ENCODE assay signal across 1 cellular context in the genomic region with DNA sequence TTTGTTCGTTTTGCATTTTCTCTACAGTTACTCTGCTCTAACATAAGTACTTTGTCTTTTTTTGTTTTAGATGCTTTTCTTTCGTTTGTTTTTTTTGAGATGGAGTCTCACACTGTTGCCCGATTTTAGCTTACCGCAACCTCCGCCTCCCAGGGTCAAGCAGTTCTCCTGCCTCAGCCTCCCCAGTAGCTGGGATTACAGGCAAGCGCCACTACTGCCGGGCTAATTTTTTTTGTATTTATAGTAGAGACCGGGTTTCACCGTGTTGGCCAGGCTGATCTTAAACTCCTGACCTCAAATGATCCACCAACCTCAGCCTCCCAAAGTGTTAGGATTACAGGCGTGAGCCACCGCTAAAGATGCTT.
A peak's percentile ranks its signal among the peaks of the same experiment; 100 is the strongest.
TF ChIP-seq lines count a peak whose summit lies in the region.

No MANE protein-coding gene starts in this region.

TF ChIP-seq in GM12878, 131 proteins besides CTCF, POLR2A, EP300 and RAD21:
- TF ChIP-seq, protein P1, sequence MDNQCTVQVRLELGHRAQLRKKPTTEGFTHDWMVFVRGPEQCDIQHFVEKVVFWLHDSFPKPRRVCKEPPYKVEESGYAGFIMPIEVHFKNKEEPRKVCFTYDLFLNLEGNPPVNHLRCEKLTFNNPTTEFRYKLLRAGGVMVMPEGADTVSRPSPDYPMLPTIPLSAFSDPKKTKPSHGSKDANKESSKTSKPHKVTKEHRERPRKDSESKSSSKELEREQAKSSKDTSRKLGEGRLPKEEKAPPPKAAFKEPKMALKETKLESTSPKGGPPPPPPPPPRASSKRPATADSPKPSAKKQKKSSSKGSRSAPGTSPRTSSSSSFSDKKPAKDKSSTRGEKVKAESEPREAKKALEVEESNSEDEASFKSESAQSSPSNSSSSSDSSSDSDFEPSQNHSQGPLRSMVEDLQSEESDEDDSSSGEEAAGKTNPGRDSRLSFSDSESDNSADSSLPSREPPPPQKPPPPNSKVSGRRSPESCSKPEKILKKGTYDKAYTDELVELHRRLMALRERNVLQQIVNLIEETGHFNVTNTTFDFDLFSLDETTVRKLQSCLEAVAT (IDR thresholded peaks at IDR 0.05): peak; percentile 89
- TF ChIP-seq, protein P2, sequence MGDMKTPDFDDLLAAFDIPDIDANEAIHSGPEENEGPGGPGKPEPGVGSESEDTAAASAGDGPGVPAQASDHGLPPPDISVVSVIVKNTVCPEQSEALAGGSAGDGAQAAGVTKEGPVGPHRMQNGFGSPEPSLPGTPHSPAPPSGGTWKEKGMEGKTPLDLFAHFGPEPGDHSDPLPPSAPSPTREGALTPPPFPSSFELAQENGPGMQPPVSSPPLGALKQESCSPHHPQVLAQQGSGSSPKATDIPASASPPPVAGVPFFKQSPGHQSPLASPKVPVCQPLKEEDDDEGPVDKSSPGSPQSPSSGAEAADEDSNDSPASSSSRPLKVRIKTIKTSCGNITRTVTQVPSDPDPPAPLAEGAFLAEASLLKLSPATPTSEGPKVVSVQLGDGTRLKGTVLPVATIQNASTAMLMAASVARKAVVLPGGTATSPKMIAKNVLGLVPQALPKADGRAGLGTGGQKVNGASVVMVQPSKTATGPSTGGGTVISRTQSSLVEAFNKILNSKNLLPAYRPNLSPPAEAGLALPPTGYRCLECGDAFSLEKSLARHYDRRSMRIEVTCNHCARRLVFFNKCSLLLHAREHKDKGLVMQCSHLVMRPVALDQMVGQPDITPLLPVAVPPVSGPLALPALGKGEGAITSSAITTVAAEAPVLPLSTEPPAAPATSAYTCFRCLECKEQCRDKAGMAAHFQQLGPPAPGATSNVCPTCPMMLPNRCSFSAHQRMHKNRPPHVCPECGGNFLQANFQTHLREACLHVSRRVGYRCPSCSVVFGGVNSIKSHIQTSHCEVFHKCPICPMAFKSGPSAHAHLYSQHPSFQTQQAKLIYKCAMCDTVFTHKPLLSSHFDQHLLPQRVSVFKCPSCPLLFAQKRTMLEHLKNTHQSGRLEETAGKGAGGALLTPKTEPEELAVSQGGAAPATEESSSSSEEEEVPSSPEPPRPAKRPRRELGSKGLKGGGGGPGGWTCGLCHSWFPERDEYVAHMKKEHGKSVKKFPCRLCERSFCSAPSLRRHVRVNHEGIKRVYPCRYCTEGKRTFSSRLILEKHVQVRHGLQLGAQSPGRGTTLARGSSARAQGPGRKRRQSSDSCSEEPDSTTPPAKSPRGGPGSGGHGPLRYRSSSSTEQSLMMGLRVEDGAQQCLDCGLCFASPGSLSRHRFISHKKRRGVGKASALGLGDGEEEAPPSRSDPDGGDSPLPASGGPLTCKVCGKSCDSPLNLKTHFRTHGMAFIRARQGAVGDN (IDR thresholded peaks at IDR 0.05): no peak
